In the genomic region with DNA sequence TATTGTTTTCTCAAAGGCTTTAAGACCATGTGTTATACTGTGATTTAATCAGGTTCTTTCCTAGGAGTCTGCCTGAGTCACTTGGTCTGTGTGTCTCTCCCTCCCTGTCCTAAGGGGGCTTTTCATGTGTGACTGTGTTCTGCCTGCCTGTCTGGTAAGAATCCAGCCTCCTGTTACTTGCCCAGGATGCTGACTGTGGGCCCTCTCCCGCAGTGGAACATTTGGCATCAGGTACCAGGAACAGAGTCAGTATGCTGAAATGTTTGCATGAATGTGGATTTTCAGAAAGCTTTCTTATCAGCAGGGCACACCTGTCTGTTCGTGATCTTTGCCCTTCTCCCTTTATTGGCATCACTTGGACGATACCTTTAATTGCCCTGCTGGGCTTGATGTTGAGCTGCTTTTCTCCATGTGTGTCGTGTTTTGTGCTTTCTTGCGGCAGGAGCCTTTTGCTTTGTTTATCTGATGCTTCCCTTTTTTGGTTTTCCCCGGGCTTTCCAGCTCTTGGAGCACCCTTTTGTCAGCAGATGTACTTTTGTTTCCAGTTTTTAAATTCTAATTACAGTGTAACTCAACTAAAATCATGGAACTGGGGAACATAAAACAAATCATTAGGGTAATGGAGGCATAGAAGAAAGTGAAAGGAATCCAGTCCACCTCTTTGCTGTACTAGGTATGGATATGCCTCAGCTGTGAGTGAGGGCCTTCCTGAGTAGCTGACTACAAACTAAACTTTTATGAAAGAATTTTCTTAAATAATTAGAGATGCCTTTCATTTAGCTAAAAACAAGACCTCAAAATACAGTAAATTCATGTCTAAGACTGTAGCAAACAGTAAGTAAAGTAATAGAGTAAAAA, we compare ENCODE assay signal across 2 cellular contexts.
TF ChIP-seq lines count a peak whose summit lies in the region.

No MANE protein-coding gene starts in this region.

TF ChIP-seq in liver, 16 proteins besides CTCF, POLR2A, EP300 and RAD21 (continued from another document):
- peak; percentile 28 for TF ChIP-seq REST (IDR thresholded peaks at IDR 0.05)
- TF ChIP-seq, protein P1, sequence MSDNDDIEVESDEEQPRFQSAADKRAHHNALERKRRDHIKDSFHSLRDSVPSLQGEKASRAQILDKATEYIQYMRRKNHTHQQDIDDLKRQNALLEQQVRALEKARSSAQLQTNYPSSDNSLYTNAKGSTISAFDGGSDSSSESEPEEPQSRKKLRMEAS (IDR thresholded peaks at IDR 0.05), result peak; percentile 59
- TF ChIP-seq RXRA (IDR thresholded peaks at IDR 0.05), result peak; percentile 59 to 88
- TF ChIP-seq NR2F2 (IDR thresholded peaks at IDR 0.05), result peak; percentile 69
- no peak for TF ChIP-seq FOXA1 (IDR thresholded peaks at IDR 0.05)
- peak in 1 of 2 donors; percentile 38 for TF ChIP-seq EGR1 (IDR thresholded peaks at IDR 0.05; ENCODE audit: low read depth in 2 of 2)
- peak; percentile 43 for TF ChIP-seq YY1 (IDR thresholded peaks at IDR 0.05)
- TF ChIP-seq, protein P2, sequence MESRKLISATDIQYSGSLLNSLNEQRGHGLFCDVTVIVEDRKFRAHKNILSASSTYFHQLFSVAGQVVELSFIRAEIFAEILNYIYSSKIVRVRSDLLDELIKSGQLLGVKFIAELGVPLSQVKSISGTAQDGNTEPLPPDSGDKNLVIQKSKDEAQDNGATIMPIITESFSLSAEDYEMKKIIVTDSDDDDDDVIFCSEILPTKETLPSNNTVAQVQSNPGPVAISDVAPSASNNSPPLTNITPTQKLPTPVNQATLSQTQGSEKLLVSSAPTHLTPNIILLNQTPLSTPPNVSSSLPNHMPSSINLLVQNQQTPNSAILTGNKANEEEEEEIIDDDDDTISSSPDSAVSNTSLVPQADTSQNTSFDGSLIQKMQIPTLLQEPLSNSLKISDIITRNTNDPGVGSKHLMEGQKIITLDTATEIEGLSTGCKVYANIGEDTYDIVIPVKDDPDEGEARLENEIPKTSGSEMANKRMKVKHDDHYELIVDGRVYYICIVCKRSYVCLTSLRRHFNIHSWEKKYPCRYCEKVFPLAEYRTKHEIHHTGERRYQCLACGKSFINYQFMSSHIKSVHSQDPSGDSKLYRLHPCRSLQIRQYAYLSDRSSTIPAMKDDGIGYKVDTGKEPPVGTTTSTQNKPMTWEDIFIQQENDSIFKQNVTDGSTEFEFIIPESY (IDR thresholded peaks at IDR 0.05), result peak; percentile 32
- TF ChIP-seq SP1 (IDR thresholded peaks at IDR 0.05), result peak; percentile 61

TF ChIP-seq in HepG2, 621 proteins besides CTCF, POLR2A, EP300 and RAD21 (continued from another document):
- TF ChIP-seq, protein P2 (CRISPR knock-in tag; IDR thresholded peaks at IDR 0.05), result no peak
- TF ChIP-seq RBM22 (optimal IDR thresholded peaks at IDR 0.05; ENCODE audit: low read length) (no peak), ESRRA (CRISPR knock-in tag; IDR thresholded peaks at IDR 0.05; ENCODE audit: low read depth) (no peak), AKAP8 (CRISPR knock-in tag; IDR thresholded peaks at IDR 0.05) (no peak), TBX2 (CRISPR knock-in tag; IDR thresholded peaks at IDR 0.05; ENCODE audit: borderline replicate concordance) (no peak), ZNF225 (CRISPR knock-in tag; IDR thresholded peaks at IDR 0.05) (no peak), CC2D1A (CRISPR knock-in tag; IDR thresholded peaks at IDR 0.05) (no peak), ZC3H4 (CRISPR knock-in tag; IDR thresholded peaks at IDR 0.05; ENCODE audit: borderline replicate concordance) (no peak), ZNF33A (CRISPR knock-in tag; IDR thresholded peaks at IDR 0.05; ENCODE audit: borderline replicate concordance) (no peak), DNMT3B (CRISPR knock-in tag; conservative IDR thresholded peaks at IDR 0.05) (no peak), ZNF12 (CRISPR knock-in tag; IDR thresholded peaks at IDR 0.05) (no peak), ZNF205 (CRISPR knock-in tag; IDR thresholded peaks at IDR 0.05) (no peak), ZZZ3 (CRISPR knock-in tag; IDR thresholded peaks at IDR 0.05; ENCODE audit: borderline replicate concordance) (no peak)
- TF ChIP-seq, protein P3, sequence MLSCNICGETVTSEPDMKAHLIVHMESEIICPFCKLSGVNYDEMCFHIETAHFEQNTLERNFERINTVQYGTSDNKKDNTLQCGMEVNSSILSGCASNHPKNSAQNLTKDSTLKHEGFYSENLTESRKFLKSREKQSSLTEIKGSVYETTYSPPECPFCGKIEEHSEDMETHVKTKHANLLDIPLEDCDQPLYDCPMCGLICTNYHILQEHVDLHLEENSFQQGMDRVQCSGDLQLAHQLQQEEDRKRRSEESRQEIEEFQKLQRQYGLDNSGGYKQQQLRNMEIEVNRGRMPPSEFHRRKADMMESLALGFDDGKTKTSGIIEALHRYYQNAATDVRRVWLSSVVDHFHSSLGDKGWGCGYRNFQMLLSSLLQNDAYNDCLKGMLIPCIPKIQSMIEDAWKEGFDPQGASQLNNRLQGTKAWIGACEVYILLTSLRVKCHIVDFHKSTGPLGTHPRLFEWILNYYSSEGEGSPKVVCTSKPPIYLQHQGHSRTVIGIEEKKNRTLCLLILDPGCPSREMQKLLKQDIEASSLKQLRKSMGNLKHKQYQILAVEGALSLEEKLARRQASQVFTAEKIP (CRISPR knock-in tag; IDR thresholded peaks at IDR 0.05; ENCODE audit: borderline replicate concordance), result no peak
- TF ChIP-seq, protein P4, sequence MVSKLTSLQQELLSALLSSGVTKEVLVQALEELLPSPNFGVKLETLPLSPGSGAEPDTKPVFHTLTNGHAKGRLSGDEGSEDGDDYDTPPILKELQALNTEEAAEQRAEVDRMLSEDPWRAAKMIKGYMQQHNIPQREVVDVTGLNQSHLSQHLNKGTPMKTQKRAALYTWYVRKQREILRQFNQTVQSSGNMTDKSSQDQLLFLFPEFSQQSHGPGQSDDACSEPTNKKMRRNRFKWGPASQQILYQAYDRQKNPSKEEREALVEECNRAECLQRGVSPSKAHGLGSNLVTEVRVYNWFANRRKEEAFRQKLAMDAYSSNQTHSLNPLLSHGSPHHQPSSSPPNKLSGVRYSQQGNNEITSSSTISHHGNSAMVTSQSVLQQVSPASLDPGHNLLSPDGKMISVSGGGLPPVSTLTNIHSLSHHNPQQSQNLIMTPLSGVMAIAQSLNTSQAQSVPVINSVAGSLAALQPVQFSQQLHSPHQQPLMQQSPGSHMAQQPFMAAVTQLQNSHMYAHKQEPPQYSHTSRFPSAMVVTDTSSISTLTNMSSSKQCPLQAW (CRISPR knock-in tag; IDR thresholded peaks at IDR 0.05), result no peak
- TF ChIP-seq, protein P5, sequence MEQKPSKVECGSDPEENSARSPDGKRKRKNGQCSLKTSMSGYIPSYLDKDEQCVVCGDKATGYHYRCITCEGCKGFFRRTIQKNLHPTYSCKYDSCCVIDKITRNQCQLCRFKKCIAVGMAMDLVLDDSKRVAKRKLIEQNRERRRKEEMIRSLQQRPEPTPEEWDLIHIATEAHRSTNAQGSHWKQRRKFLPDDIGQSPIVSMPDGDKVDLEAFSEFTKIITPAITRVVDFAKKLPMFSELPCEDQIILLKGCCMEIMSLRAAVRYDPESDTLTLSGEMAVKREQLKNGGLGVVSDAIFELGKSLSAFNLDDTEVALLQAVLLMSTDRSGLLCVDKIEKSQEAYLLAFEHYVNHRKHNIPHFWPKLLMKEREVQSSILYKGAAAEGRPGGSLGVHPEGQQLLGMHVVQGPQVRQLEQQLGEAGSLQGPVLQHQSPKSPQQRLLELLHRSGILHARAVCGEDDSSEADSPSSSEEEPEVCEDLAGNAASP (CRISPR knock-in tag; IDR thresholded peaks at IDR 0.05; ENCODE audit: borderline replicate concordance), result no peak
